ENCODE assay signal across 24 cellular contexts in genomic region chr11:123292647-123293046, GRCh38.
DNase-seq lines count a peak whose midpoint lies in the region; ATAC-seq and TF ChIP-seq lines count a peak whose summit lies in the region.
"Had no signal": no experiment of that assay in that cellular context is flagged by ENCODE, and none has a peak within 500 bp of the region (broad histone marks: within the 10 kb centered on the region; RNA-seq: fewer than 3 reads in every experiment).

No MANE protein-coding gene starts in this region.

- WGBS in mammary epithelial cell (ENCODE audit: low coverage, missing lambda C conversion rate) = 74% methylated on average over 2 of the region's 2 CpGs

- in situ Hi-C loops in mammary epithelial cell (cut with MboI; ENCODE audit: low sequenced_read_pairs in 2 of 2) = no loop called here

- dilution Hi-C loops in mammary epithelial cell (cut with HindIII; ENCODE audit: low sequenced_read_pairs) = no loop called here

- DNase-seq in mammary epithelial cell (peak; percentile 5), breast epithelium (ENCODE audit: low spot score in 2 of 2) (no peak), epithelial cell of esophagus (ENCODE audit: low read depth) (peak; percentile 65), foreskin keratinocyte (peak in 1 of 2 donors; percentile 12), NCI-H1930 (lab: John Stamatoyannopoulos, UW) (no peak), CD1c-positive myeloid dendritic cell (ENCODE audit: extremely low spot score) (no peak)
- DNase-seq: AML-193; CD4-positive, alpha-beta memory T cell; CD4-positive, CD25-positive, alpha-beta regulatory T cell; CD8-positive, alpha-beta memory T cell; COR-L47; DMS 273 treated with DMSO at 0.1 percent for 48 hours; DMS153; DMS53; DMS79; DND-41; EL; GDM1 had no signal

- H3K27ac ChIP-seq in mammary epithelial cell (ENCODE audit: insufficient read depth, low read depth, low read length) (no peak overlapping the region), breast epithelium (no peak overlapping the region), foreskin keratinocyte (no peak overlapping the region)
- H3K27ac ChIP-seq: 22Rv1; A549; BLaER1 treated with 17β-estradiol and CSF1 and Interleukin-3, amounts not matched to agents 10 nM and 100 nM; C4-2B had no signal

- no peak overlapping the region for H3K4me3 ChIP-seq in mammary epithelial cell (replicated peaks in 1 of 3; ENCODE audit: insufficient read depth in 1 of 3, low read depth in 2 of 3, low read length in 3 of 3)
- H3K4me3 ChIP-seq in breast epithelium = no peak overlapping the region
- H3K4me3 ChIP-seq in epithelial cell of esophagus (ENCODE audit: low read length) = no peak overlapping the region
- H3K4me3 ChIP-seq: A549; BLaER1 treated with 17β-estradiol and CSF1 and Interleukin-3, amounts not matched to agents 10 nM and 100 nM; GM12878 had no signal

- H3K4me1 ChIP-seq in mammary epithelial cell (ENCODE audit: insufficient read depth, low read length) (no peaks in the 10 kb centered on the region), breast epithelium (no peaks in the 10 kb centered on the region), foreskin keratinocyte (no peaks in the 10 kb centered on the region)
- H3K4me1 ChIP-seq: A549; BLaER1 treated with 17β-estradiol and CSF1 and Interleukin-3, amounts not matched to agents 10 nM and 100 nM had no signal

- TF ChIP-seq CTCF in mammary epithelial cell (conservative IDR thresholded peaks at IDR 0.05 in 1 of 2, IDR thresholded peaks at IDR 0.05 in 1 of 2; ENCODE audit: extremely low read depth in 1 of 2, insufficient read depth in 1 of 2, low read depth in 1 of 2, low read length in 2 of 2) (no peak), breast epithelium (IDR thresholded peaks at IDR 0.05) (no peak), epithelial cell of esophagus (IDR thresholded peaks at IDR 0.05; ENCODE audit: insufficient read depth, low read depth, low read length, missing control alignments) (no peak), foreskin keratinocyte (conservative IDR thresholded peaks at IDR 0.05) (no peak)

- no peak overlapping the region for H2AFZ ChIP-seq in mammary epithelial cell (ENCODE audit: low read depth, low read length)

- TF ChIP-seq POLR2A in breast epithelium (IDR thresholded peaks at IDR 0.05) = no peak

- H4K20me1 ChIP-seq in mammary epithelial cell (ENCODE audit: insufficient read depth, low read length) = no peaks in the 10 kb centered on the region
- H4K20me1 ChIP-seq: BLaER1 treated with 17β-estradiol and CSF1 and Interleukin-3, amounts not matched to agents 10 nM and 100 nM had no signal

- BruUV-seq in mammary epithelial cell (replicated peaks; lab: Mats Ljungman, UMichigan) = no TSS peak

- H3K4me2 ChIP-seq in mammary epithelial cell (ENCODE audit: insufficient read depth, low read depth, low read length) = no peak overlapping the region
- H3K4me2 ChIP-seq: A549; BLaER1 treated with 17β-estradiol and CSF1 and Interleukin-3, amounts not matched to agents 10 nM and 100 nM had no signal

- ATAC-seq in foreskin keratinocyte (peak; percentile 55), HG03439 (IDR thresholded peaks at IDR 0.05; ENCODE audit: unreplicated experiment) (no peak)
- ATAC-seq: A549, GM12878 had no signal

- intact Hi-C loops in mammary epithelial cell (cut with micrococcal nuclease) = no loop called here
- intact Hi-C loops in breast epithelium (cut with DNase I; ENCODE audit: low total_unique reads) = loop anchor here (10.0 kb wide), 1 partner anchor 192 kb away; no protein-coding TSS in a partner anchor

- no peak overlapping the region for H3K9ac ChIP-seq in mammary epithelial cell (ENCODE audit: insufficient read depth, low read length)
- H3K9ac ChIP-seq: BLaER1 treated with 17β-estradiol and CSF1 and Interleukin-3, amounts not matched to agents 10 nM and 100 nM had no signal

- no peaks in the 10 kb centered on the region for H3K79me2 ChIP-seq in mammary epithelial cell (ENCODE audit: insufficient read depth, low read length)

- H3K27me3 ChIP-seq in mammary epithelial cell (ENCODE audit: insufficient read depth, low read length) (no peaks in the 10 kb centered on the region), breast epithelium (no peaks in the 10 kb centered on the region), foreskin keratinocyte (peaks cover 12% of the 10 kb centered on the region)
- H3K27me3 ChIP-seq: BLaER1 treated with 17β-estradiol and CSF1 and Interleukin-3, amounts not matched to agents 10 nM and 100 nM had no signal

- CTCF ChIA-PET in mammary epithelial cell (lab: Charles Lee; ENCODE audit: low non-redundant PET) = interaction anchor here (0.7 kb wide), 1 partner anchor 220 kb away, joined by 3 read pairs; no protein-coding TSS in a partner anchor

- H3K36me3 ChIP-seq in mammary epithelial cell (ENCODE audit: insufficient read depth, low read length) (no peaks in the 10 kb centered on the region), breast epithelium (no peaks in the 10 kb centered on the region)
- H3K36me3 ChIP-seq: BLaER1 treated with 17β-estradiol and CSF1 and Interleukin-3, amounts not matched to agents 10 nM and 100 nM had no signal

- H3K9me3 ChIP-seq in mammary epithelial cell (replicated peaks; ENCODE audit: insufficient read depth, low read length) (no peaks in the 10 kb centered on the region), breast epithelium (no peaks in the 10 kb centered on the region)
- H3K9me3 ChIP-seq: A549; BLaER1 treated with 17β-estradiol and CSF1 and Interleukin-3, amounts not matched to agents 10 nM and 100 nM had no signal

Comparison
In these comparisons a context has a peak if more than half of its experiments do, and no peak if none do; other contexts are left out.
1. DNase-seq: peak in mammary epithelial cell (single experiment) and epithelial cell of esophagus (single experiment); none in breast epithelium (0 of 2), NCI-H1930 (0 of 2) and CD1c-positive myeloid dendritic cell (single experiment).